In genomic region chr1:200535605-200536004, GRCh38 we compare ENCODE assay signal across 10 cellular contexts.
A peak's percentile ranks its signal among the peaks of the same experiment; 100 is the strongest.
DNase-seq lines count a peak whose midpoint lies in the region; ATAC-seq and TF ChIP-seq lines count a peak whose summit lies in the region.
"Had no signal": no experiment of that assay in that cellular context is flagged by ENCODE, and none has a peak within 500 bp of the region (broad histone marks: within the 10 kb centered on the region; RNA-seq: fewer than 3 reads in every experiment).

No MANE protein-coding gene starts in this region.

- H3K36me3 ChIP-seq in GM23248 (ENCODE audit: low read depth) (no peaks in the 10 kb centered on the region), OCI-LY7 (ENCODE audit: insufficient read depth, low read length) (no peaks in the 10 kb centered on the region)
- H3K36me3 ChIP-seq: upper lobe of left lung had no signal

- CTCF ChIA-PET in OCI-LY7 (lab: Charles Lee; ENCODE audit: unreplicated experiment): no interaction called here

- POLR2A ChIA-PET in OCI-LY7 (lab: Charles Lee): interaction anchor here (1.8 kb wide), 1 partner anchor 21 kb away, joined by 6 read pairs; no protein-coding TSS in a partner anchor

- H3K9me3 ChIP-seq in GM23248 (ENCODE audit: low read depth) (no peaks in the 10 kb centered on the region), OCI-LY7 (ENCODE audit: low read length) (no peaks in the 10 kb centered on the region)
- H3K9me3 ChIP-seq: upper lobe of left lung had no signal

- 67 to 71% methylated on average over 4 of the region's 4 CpGs for WGBS in GM23248 (ENCODE audit: low coverage in 1 of 2, low lambda C conversion rate in 2 of 2, missing lambda C conversion rate in 2 of 2), 2 experiments

- H3K9me2 ChIP-seq in GM23248 (ENCODE audit: insufficient read depth) (no peaks in the 10 kb centered on the region), OCI-LY7 (ENCODE audit: insufficient read depth, low read length) (no peaks in the 10 kb centered on the region)

- peak; percentile 86 for ATAC-seq in esophagus mucosa
- no peak for ATAC-seq in HG02759 (IDR thresholded peaks at IDR 0.05; ENCODE audit: unreplicated experiment)

- no peaks in the 10 kb centered on the region for H4K20me1 ChIP-seq in GM23248 (ENCODE audit: insufficient read depth)
- H4K20me1 ChIP-seq in OCI-LY7 (ENCODE audit: insufficient read depth, low read length): no peaks in the 10 kb centered on the region

- H3K4me2 ChIP-seq in GM23248 (ENCODE audit: unreplicated experiment) (no peak overlapping the region), OCI-LY7 (ENCODE audit: low read length) (no peak overlapping the region)

- H3K9me3 Mint-ChIP-seq in osteocyte (ENCODE audit: unreplicated experiment): no peaks in the 10 kb centered on the region

- H3K4me3 Mint-ChIP-seq in osteocyte (ENCODE audit: unreplicated experiment): no peak overlapping the region
- H3K4me3 Mint-ChIP-seq: memory B cell had no signal

- peak; percentile 40 for DNase-seq in NCI-H2107 treated with DMSO at 0.1 percent for 48 hours (lab: John Stamatoyannopoulos, UW; ENCODE audit: unreplicated experiment)
- no peak for DNase-seq in NCI-H2107 (lab: John Stamatoyannopoulos, UW)
- peak; percentile 48 for DNase-seq in GM23248
- peak; percentile 35 for DNase-seq in OCI-LY7 (ENCODE audit: low spot score)
- no peak for DNase-seq in ureter (ENCODE audit: low spot score)
- DNase-seq in osteocyte (ENCODE audit: extremely low spot score, unreplicated experiment): no peak

- in situ Hi-C loops in GM23248 (cut with MboI): no loop called here

- H2AFZ ChIP-seq in GM23248 (no peak overlapping the region), OCI-LY7 (ENCODE audit: low read length) (no peak overlapping the region)

- no peaks in the 10 kb centered on the region for H3K36me3 Mint-ChIP-seq in osteocyte (ENCODE audit: unreplicated experiment)
- H3K36me3 Mint-ChIP-seq: memory B cell had no signal

- intact Hi-C loops in OCI-LY7 (cut with micrococcal nuclease; ENCODE audit: unreplicated experiment): no loop called here

- no peak overlapping the region for H3K9ac ChIP-seq in GM23248

- H3K4me1 Mint-ChIP-seq in osteocyte (ENCODE audit: unreplicated experiment): no peaks in the 10 kb centered on the region
- H3K4me1 Mint-ChIP-seq: memory B cell had no signal

- H3K4me3 ChIP-seq in GM23248: no peak overlapping the region
- no peak overlapping the region for H3K4me3 ChIP-seq in OCI-LY7 (ENCODE audit: low read depth, low read length, poor library complexity, severe bottlenecking)
- H3K4me3 ChIP-seq: upper lobe of left lung had no signal

- no TSS peak for BruUV-seq in OCI-LY7 (replicated peaks; lab: Mats Ljungman, UMichigan)

- H3K27ac Mint-ChIP-seq in osteocyte (ENCODE audit: unreplicated experiment): no peak overlapping the region
- H3K27ac Mint-ChIP-seq: memory B cell had no signal

- H3K4me1 ChIP-seq in GM23248 (ENCODE audit: insufficient read depth) (no peaks in the 10 kb centered on the region), OCI-LY7 (ENCODE audit: insufficient read depth, low read length, poor library complexity, severe bottlenecking) (peaks cover 6% of the 10 kb centered on the region)
- H3K4me1 ChIP-seq: upper lobe of left lung had no signal

- no peak overlapping the region for H3K27ac ChIP-seq in GM23248
- H3K27ac ChIP-seq in OCI-LY7 (ENCODE audit: low read depth, low read length, poor library complexity, severe bottlenecking): no peak overlapping the region
- H3K27ac ChIP-seq: upper lobe of left lung had no signal

- no peaks in the 10 kb centered on the region for H3K79me2 ChIP-seq in GM23248 (ENCODE audit: insufficient read depth)
- H3K79me2 ChIP-seq in OCI-LY7 (ENCODE audit: insufficient read depth, low read depth, low read length): no peaks in the 10 kb centered on the region

- TF ChIP-seq CTCF in OCI-LY7 (conservative IDR thresholded peaks at IDR 0.05; ENCODE audit: low read length) (peak; percentile 68), osteocyte (IDR thresholded peaks at IDR 0.05) (no peak)

- peaks cover 13% of the 10 kb centered on the region for H3K27me3 Mint-ChIP-seq in osteocyte (ENCODE audit: unreplicated experiment)

- H3F3A ChIP-seq in GM23248 (ENCODE audit: insufficient read depth): no peaks in the 10 kb centered on the region

- no peaks in the 10 kb centered on the region for H3K27me3 ChIP-seq in GM23248 (replicated peaks; ENCODE audit: insufficient read depth)
- H3K27me3 ChIP-seq: upper lobe of left lung had no signal

Comparison
In these comparisons a context has a peak if more than half of its experiments do, and no peak if none do; other contexts are left out.
1. DNase-seq: peak in NCI-H2107 treated with DMSO at 0.1 percent for 48 hours (single experiment), GM23248 (single experiment) and OCI-LY7 (single experiment); none in NCI-H2107 (single experiment), ureter (single experiment) and osteocyte (single experiment).